In genomic region chr7:152912511-152912910, GRCh38 we compare ENCODE assay signal across 14 cellular contexts.
DNase-seq lines count a peak whose midpoint lies in the region; FAIRE-seq and TF ChIP-seq lines count a peak whose summit lies in the region.
"Had no signal": no experiment of that assay in that cellular context is flagged by ENCODE, and none has a peak within 500 bp of the region (broad histone marks: within the 10 kb centered on the region; RNA-seq: fewer than 3 reads in every experiment).

No MANE protein-coding gene starts in this region.

- 88 to 100% methylated on average over 2 to 5 of the region's 5 CpGs for WGBS in H1 (ENCODE audit: extremely low coverage in 1 of 2, insufficient coverage in 1 of 2, insufficient read length in 1 of 2, insufficient replicate concordance in 2 of 2, low coverage in 1 of 2, low lambda C conversion rate in 2 of 2, missing lambda C conversion rate in 1 of 2), 2 experiments
- 100% methylated on average over 1 to 5 of the region's 5 CpGs for WGBS in neuronal stem cell (ENCODE audit: extremely low coverage in 2 of 2, insufficient read length in 2 of 2, insufficient replicate concordance in 1 of 2), 2 donors

- in situ Hi-C loops in ACHN (cut with HindIII; ENCODE audit: low pct_ligation_motif_present, low pct_unique_long_range_greater_than_20kb, low sequenced_read_pairs), result no loop called here

- H4K8ac ChIP-seq in H1 (ENCODE audit: extremely low read depth, insufficient read depth, low read length) (no peak overlapping the region), neuronal stem cell (ENCODE audit: low read depth, low read length) (no peak overlapping the region)

- no peak for TF ChIP-seq EP300 in H1 (IDR thresholded peaks at IDR 0.05; ENCODE audit: borderline replicate concordance in 1 of 2, low read depth in 2 of 2, low read length in 2 of 2)

- no peaks in the 10 kb centered on the region; a peak in 1 of 7 replicates for H3K27me3 ChIP-seq in H1 (replicated peaks in 1 of 4; ENCODE audit: control insufficient read depth in 3 of 4, extremely low read depth in 1 of 4, insufficient read depth in 3 of 4, low read length in 3 of 4)
- no peaks in the 10 kb centered on the region for H3K27me3 ChIP-seq in neuronal stem cell (ENCODE audit: control insufficient read depth in 3 of 3, insufficient read depth in 3 of 3, low read depth in 1 of 3, low read length in 3 of 3)

- POLR2A ChIA-PET in H1 (lab: Charles Lee; ENCODE audit: partially characterized antibody), result interaction anchor here (0.9 to 1.3 kb wide), 2 partner anchors 11 to 15 kb away, joined by 3 to 5 read pairs; no protein-coding TSS in a partner anchor

- H3K4me1 ChIP-seq in H1 (replicated peaks in 1 of 4; ENCODE audit: control insufficient read depth in 3 of 4, insufficient read depth in 4 of 4, low read length in 3 of 4) (peaks cover 0 to 3% (median 0%) of the 10 kb centered on the region in 4 experiments; a peak in 1 of 7 replicates), neuronal stem cell (ENCODE audit: control insufficient read depth in 2 of 2, insufficient read depth in 1 of 2, low read depth in 1 of 2, low read length in 2 of 2) (peaks cover 8 to 18% of the 10 kb centered on the region in 2 donors)

- no peaks in the 10 kb centered on the region; a peak in 1 of 8 replicates for H3K36me3 ChIP-seq in H1 (ENCODE audit: control insufficient read depth in 2 of 4, insufficient read depth in 4 of 4, low read length in 3 of 4)
- no peaks in the 10 kb centered on the region for H3K36me3 ChIP-seq in neuronal stem cell (replicated peaks in 1 of 2; ENCODE audit: control insufficient read depth in 2 of 2, insufficient read depth in 2 of 2, low read length in 2 of 2)

- H3K9me3 ChIP-seq in H1 (ENCODE audit: insufficient read depth in 2 of 2, low read depth in 1 of 2, low read length in 1 of 2), result peaks cover 0 to 11% of the 10 kb centered on the region in 2 experiments; a peak in 1 of 4 replicates
- no peaks in the 10 kb centered on the region for H3K9me3 ChIP-seq in neuronal stem cell (replicated peaks in 1 of 2; ENCODE audit: control insufficient read depth in 2 of 2, insufficient read depth in 1 of 2, low read depth in 1 of 2, low read length in 2 of 2)

- no peak for DNase-seq in GM12891 (ENCODE audit: insufficient read length, low spot score)
- no peak for DNase-seq in HTR-8/SVneo (ENCODE audit: insufficient read length, low spot score)
- no peak for DNase-seq in H1 (ENCODE audit: low read depth in 1 of 2, low spot score in 2 of 2)
- DNase-seq in neuronal stem cell (ENCODE audit: low spot score), result no peak
- DNase-seq in ACHN, result no peak
- no peak for DNase-seq in stimulated activated CD4-positive, alpha-beta T cell treated with anti-CD3 and anti-CD28 coated beads, Interleukin-4, amount 100 ng/mL, for 24 hours
- DNase-seq in pons (ENCODE audit: low spot score), result no peak
- DNase-seq: 8988T; C1 segment of cervical spinal cord; CD4-positive, alpha-beta T cell; DMS79 treated with DMSO at 0.1 percent for 48 hours; EL had no signal

- H2BK15ac ChIP-seq in H1 (ENCODE audit: low read length) (peak overlapping the region; percentile 90), neuronal stem cell (ENCODE audit: low read length) (no peak overlapping the region)

- H4K20me1 ChIP-seq in H1 (replicated peaks in 1 of 2; ENCODE audit: control insufficient read depth in 1 of 2, insufficient read depth in 2 of 2, low read length in 2 of 2), result peaks cover 0 to 17% of the 10 kb centered on the region in 2 experiments

- H3K4me2 ChIP-seq in H1 (ENCODE audit: insufficient read depth in 1 of 2, low read depth in 2 of 2, low read length in 2 of 2) (no peak overlapping the region), neuronal stem cell (ENCODE audit: insufficient read depth, low read length, poor library complexity, severe bottlenecking) (no peak overlapping the region)

- TF ChIP-seq RAD21 in H1 (IDR thresholded peaks at IDR 0.05 in 1 of 2, conservative IDR thresholded peaks at IDR 0.05 in 1 of 2; ENCODE audit: low read depth in 2 of 2, low read length in 2 of 2), result no peak

- H3K4me3 ChIP-seq in H1 (ENCODE audit: extremely low read depth in 1 of 4, insufficient read depth in 2 of 4, low read depth in 3 of 4, low read length in 4 of 4), result no peak overlapping the region
- peak overlapping the region in 1 of 2 donors; percentile 69 for H3K4me3 ChIP-seq in neuronal stem cell (ENCODE audit: low read length in 2 of 2)

- TF ChIP-seq CTCF in H1 (IDR thresholded peaks at IDR 0.05; ENCODE audit: control extremely low read depth in 1 of 3, insufficient read depth in 1 of 3, low read depth in 1 of 3, low read length in 3 of 3), result no peak

- no peaks in the 10 kb centered on the region for H3K79me2 ChIP-seq in H1 (ENCODE audit: control insufficient read depth in 1 of 2, insufficient read depth in 2 of 2, low read length in 2 of 2)

- H3K27ac ChIP-seq in H1 (ENCODE audit: low read depth, low read length), result no peak overlapping the region
- no peak overlapping the region for H3K27ac ChIP-seq in neuronal stem cell (replicated peaks; ENCODE audit: low read length)

- no peak overlapping the region for H4K5ac ChIP-seq in H1 (ENCODE audit: insufficient read length, low read depth, low read length)

- FAIRE-seq in GM12891 (lab: Jason Lieb, UNC), result peak; percentile 77
- FAIRE-seq in HTR-8/SVneo (lab: Jason Lieb, UNC), result peak; percentile 88
- FAIRE-seq in H1 (lab: Jason Lieb, UNC), result no peak
- FAIRE-seq: G401.6, GM19239 had no signal

- peaks cover 19% of the 10 kb centered on the region; the same call in 1 of the 2 replicates for H3K23me2 ChIP-seq in H1 (ENCODE audit: low read depth, low read length)

- no peak overlapping the region for H3K18ac ChIP-seq in H1 (ENCODE audit: extremely low read depth, low read length)
- H3K18ac ChIP-seq in neuronal stem cell (ENCODE audit: low read length), result no peak overlapping the region

- H2AK5ac ChIP-seq in H1 (ENCODE audit: low read depth, low read length), result peak overlapping the region; percentile 79
- H2AK5ac ChIP-seq in neuronal stem cell (ENCODE audit: low read depth, low read length), result no peak overlapping the region

- H3K23ac ChIP-seq in H1 (ENCODE audit: insufficient read length) (peak overlapping the region; percentile 36), neuronal stem cell (ENCODE audit: low read depth, low read length, poor library complexity) (no peak overlapping the region)

- H3K4ac ChIP-seq in H1 (replicated peaks; ENCODE audit: insufficient read length, low read depth, low read length) (peak overlapping the region; percentile 75), neuronal stem cell (ENCODE audit: low read length) (no peak overlapping the region)

- H2BK12ac ChIP-seq in H1 (ENCODE audit: low read depth, low read length), result 0 out of 2 replicates have a peak overlapping the region, but pooled peaks have one; percentile 0
- no peak overlapping the region for H2BK12ac ChIP-seq in neuronal stem cell (ENCODE audit: low read length)

- H3K9ac ChIP-seq in H1 (replicated peaks in 1 of 4; ENCODE audit: extremely low read depth in 1 of 4, low read depth in 3 of 4, low read length in 3 of 4) (no peak overlapping the region; a peak in 1 of 7 replicates), neuronal stem cell (ENCODE audit: low read depth, low read length, poor library complexity) (no peak overlapping the region)

- H4K91ac ChIP-seq in H1 (replicated peaks; ENCODE audit: insufficient read length, low read length), result peak overlapping the region; percentile 91
- peak overlapping the region; percentile 7 for H4K91ac ChIP-seq in neuronal stem cell (ENCODE audit: low read depth, low read length, poor library complexity)

- no peaks in the 10 kb centered on the region for H3K79me1 ChIP-seq in H1 (ENCODE audit: low read depth, low read length)
- H3K79me1 ChIP-seq in neuronal stem cell (ENCODE audit: low read depth, low read length), result no peaks in the 10 kb centered on the region

- no peak for TF ChIP-seq POLR2A in GM12891 (IDR thresholded peaks at IDR 0.05; ENCODE audit: low read depth, low read length)
- no peak for TF ChIP-seq POLR2A in H1 (IDR thresholded peaks at IDR 0.05; ENCODE audit: control extremely low read depth in 1 of 2, low read depth in 2 of 2, low read length in 2 of 2)

- no peak overlapping the region for H2BK20ac ChIP-seq in H1 (ENCODE audit: low read length)

- H2BK5ac ChIP-seq in H1 (ENCODE audit: low read depth, low read length), result 0 out of 2 replicates have a peak overlapping the region, but pooled peaks have one; percentile 29
- no peak overlapping the region for H2BK5ac ChIP-seq in neuronal stem cell (ENCODE audit: low read length)

- no peak overlapping the region for H2BK120ac ChIP-seq in H1 (replicated peaks; ENCODE audit: low read depth, low read length)
- no peak overlapping the region for H2BK120ac ChIP-seq in neuronal stem cell (ENCODE audit: low read depth, low read length)

- peak overlapping the region; percentile 100 for H3K56ac ChIP-seq in H1 (replicated peaks; ENCODE audit: insufficient read length, low read depth, low read length)

- H2AFZ ChIP-seq in H1 (ENCODE audit: low read length), result no peak overlapping the region
- H2AFZ ChIP-seq in neuronal stem cell (ENCODE audit: low read length), result no peak overlapping the region

- H3K14ac ChIP-seq in H1 (ENCODE audit: insufficient read length) (peak overlapping the region; percentile 46), neuronal stem cell (ENCODE audit: low read length) (no peak overlapping the region)

- CTCF ChIA-PET in H1 (lab: Charles Lee; ENCODE audit: partially characterized antibody), result interaction anchor here (0.9 to 1.5 kb wide), 2 partner anchors 12 to 199 kb away, joined by 3 to 6 read pairs; no protein-coding TSS in a partner anchor

TF ChIP-seq in GM12891, 5 proteins besides CTCF, POLR2A, EP300 and RAD21:
- TF ChIP-seq POU2F2 (IDR thresholded peaks at IDR 0.05; ENCODE audit: low read depth, low read length) (no peak), TAF1 (IDR thresholded peaks at IDR 0.05; ENCODE audit: low read depth, low read length) (no peak), SPI1 (IDR thresholded peaks at IDR 0.05; ENCODE audit: low read depth, low read length) (no peak), POLR2AphosphoS5 (IDR thresholded peaks at IDR 0.05; ENCODE audit: low read depth, low read length) (no peak), PAX5 (IDR thresholded peaks at IDR 0.05; ENCODE audit: insufficient read depth, low read length, severe bottlenecking) (no peak)

TF ChIP-seq in H1, 55 proteins besides CTCF, POLR2A, EP300 and RAD21 (continues in another document):
- TF ChIP-seq CBX5 (IDR thresholded peaks at IDR 0.05; ENCODE audit: low read depth, low read length) (no peak), ATF3 (IDR thresholded peaks at IDR 0.05; ENCODE audit: insufficient read depth, low read depth, low read length) (no peak), NRF1 (IDR thresholded peaks at IDR 0.05; ENCODE audit: low read depth, low read length) (no peak), TEAD4 (IDR thresholded peaks at IDR 0.05; ENCODE audit: low read depth, low read length) (no peak), RFX5 (IDR thresholded peaks at IDR 0.05; ENCODE audit: borderline replicate concordance, low read depth, low read length) (no peak)
